18 cellular contexts compared by ENCODE assay signal in the genomic region with DNA sequence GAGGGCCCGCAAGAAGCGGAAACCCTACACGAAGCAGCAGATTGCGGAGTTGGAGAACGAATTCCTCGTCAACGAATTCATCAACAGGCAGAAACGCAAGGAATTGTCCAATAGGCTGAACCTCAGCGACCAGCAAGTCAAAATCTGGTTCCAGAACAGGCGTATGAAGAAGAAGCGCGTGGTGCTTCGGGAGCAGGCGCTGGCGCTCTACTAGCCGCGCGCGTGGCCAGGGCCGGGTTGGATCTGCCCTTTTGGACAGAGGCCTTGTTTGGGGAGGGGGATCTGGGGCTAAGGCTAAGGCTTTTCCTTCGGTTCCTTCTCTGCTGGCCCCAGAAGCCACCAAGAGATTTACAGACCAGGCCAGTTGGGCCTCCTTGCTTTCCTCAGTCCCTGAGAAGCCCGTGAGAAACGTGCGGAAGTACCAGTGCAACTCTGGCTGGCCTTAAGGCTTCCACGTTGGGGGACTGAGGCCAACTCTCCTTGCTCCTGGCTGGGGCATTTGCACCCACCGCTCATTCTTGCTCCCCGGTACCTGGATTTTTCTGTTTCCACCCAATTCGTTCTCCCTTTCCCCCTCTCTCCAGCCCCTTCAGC. TPM values are rescaled to one million over a fixed set of nuclear protein-coding genes. Genes with fewer than 3 reads are reported as not detected.
A peak's percentile ranks its signal among the peaks of the same experiment; 100 is the strongest.
DNase-seq lines count a peak whose midpoint lies in the region; ATAC-seq and TF ChIP-seq lines count a peak whose summit lies in the region.
"Had no signal": no experiment of that assay in that cellular context is flagged by ENCODE, and none has a peak within 500 bp of the region (broad histone marks: within the 10 kb centered on the region; RNA-seq: fewer than 3 reads in every experiment).

No MANE protein-coding gene starts in this region.

- H3K27ac ChIP-seq in SK-N-MC = peak overlapping the region; percentile 84
- H3K27ac ChIP-seq in hepatocyte = peak overlapping the region; percentile 93
- no peak overlapping the region for H3K27ac ChIP-seq in smooth muscle cell (ENCODE audit: low read depth)
- H3K27ac ChIP-seq: HL-60 had no signal

- H4K20me1 ChIP-seq in hepatocyte (ENCODE audit: insufficient read depth, poor library complexity, severe bottlenecking) (no peaks in the 10 kb centered on the region), smooth muscle cell (ENCODE audit: low read depth) (no peaks in the 10 kb centered on the region)

- H3K36me3 ChIP-seq in SK-N-MC (ENCODE audit: insufficient read depth, low read length) (peaks cover 3% of the 10 kb centered on the region), hepatocyte (replicated peaks; ENCODE audit: insufficient read depth, low read depth) (no peaks in the 10 kb centered on the region), smooth muscle cell (ENCODE audit: low read depth) (no peaks in the 10 kb centered on the region)

- H2AFZ ChIP-seq in hepatocyte (no peak overlapping the region), smooth muscle cell (ENCODE audit: low read depth) (no peak overlapping the region)

- WGBS in hepatocyte (ENCODE audit: low lambda C conversion rate, missing lambda C conversion rate) = 17% methylated on average over 28 of the region's 28 CpGs
- WGBS in smooth muscle cell (ENCODE audit: low lambda C conversion rate) = 37% methylated on average over 28 of the region's 28 CpGs

- H3K36me3 Mint-ChIP-seq in activated CD8-positive, alpha-beta memory T cell treated with anti-CD3 and anti-CD28 coated beads, Interleukin-2, amount 10 ng/mL, durations not matched to agents 7 days and 5 days = no peaks in the 10 kb centered on the region
- H3K36me3 Mint-ChIP-seq: CD8-positive, alpha-beta T cell had no signal

- H3K4me3 Mint-ChIP-seq in activated CD8-positive, alpha-beta memory T cell treated with anti-CD3 and anti-CD28 coated beads, Interleukin-2, amount 10 ng/mL, durations not matched to agents 7 days and 5 days = no peak overlapping the region
- H3K4me3 Mint-ChIP-seq: CD8-positive, alpha-beta T cell had no signal

- no peak for TF ChIP-seq CTCF in hepatocyte (IDR thresholded peaks at IDR 0.05; ENCODE audit: poor library complexity)
- TF ChIP-seq CTCF in smooth muscle cell (IDR thresholded peaks at IDR 0.05; ENCODE audit: borderline replicate concordance, insufficient read depth, poor library complexity, severe bottlenecking) = no peak

- CTCF ChIA-PET in activated CD8-positive, alpha-beta memory T cell treated with anti-CD3 and anti-CD28 coated beads, Interleukin-2, amount 10 ng/mL, durations not matched to agents 7 days and 5 days (lab: Charles Lee) = no interaction called here

- H3K27me3 ChIP-seq in hepatocyte (peaks cover 99% of the 10 kb centered on the region), smooth muscle cell (ENCODE audit: low read depth) (peaks cover 96% of the 10 kb centered on the region)

- H3K4me1 ChIP-seq in hepatocyte (ENCODE audit: insufficient read depth) (no peaks in the 10 kb centered on the region), smooth muscle cell (ENCODE audit: low read depth) (no peaks in the 10 kb centered on the region)

- H3K9me3 ChIP-seq in SK-N-MC (ENCODE audit: low read depth, low read length) (no peaks in the 10 kb centered on the region), hepatocyte (ENCODE audit: low read depth) (no peaks in the 10 kb centered on the region), smooth muscle cell (replicated peaks; ENCODE audit: low read depth) (no peaks in the 10 kb centered on the region)

- H3K9me3 Mint-ChIP-seq in activated CD8-positive, alpha-beta memory T cell treated with anti-CD3 and anti-CD28 coated beads, Interleukin-2, amount 10 ng/mL, durations not matched to agents 7 days and 5 days (ENCODE audit: low read depth) = no peaks in the 10 kb centered on the region
- H3K9me3 Mint-ChIP-seq: CD8-positive, alpha-beta T cell had no signal

- H3K9me2 ChIP-seq in hepatocyte (replicated peaks; ENCODE audit: insufficient read depth) = no peaks in the 10 kb centered on the region

- peaks cover 96% of the 10 kb centered on the region for H3K27me3 Mint-ChIP-seq in activated CD8-positive, alpha-beta memory T cell treated with anti-CD3 and anti-CD28 coated beads, Interleukin-2, amount 10 ng/mL, durations not matched to agents 7 days and 5 days

- peak overlapping the region; percentile 91 for H3K4me2 ChIP-seq in hepatocyte
- H3K4me2 ChIP-seq in smooth muscle cell = no peak overlapping the region

- intact Hi-C loops in sciatic nerve (cut with DNase I) = no loop called here

- peaks cover 52% of the 10 kb centered on the region for H3K79me2 ChIP-seq in hepatocyte
- peaks cover 2% of the 10 kb centered on the region for H3K79me2 ChIP-seq in smooth muscle cell (ENCODE audit: low read depth)

- H3K4me3 ChIP-seq in SK-N-MC = peak overlapping the region; percentile 30; the same call in 1 of the 2 replicates
- H3K4me3 ChIP-seq in hepatocyte = peak overlapping the region; percentile 18
- H3K4me3 ChIP-seq in smooth muscle cell = peak overlapping the region; percentile 58

- H3K9ac ChIP-seq in SK-N-MC (ENCODE audit: insufficient read length) = peak overlapping the region; percentile 23
- no peak overlapping the region for H3K9ac ChIP-seq in smooth muscle cell (ENCODE audit: low read depth)

- H3K4me1 Mint-ChIP-seq in activated CD8-positive, alpha-beta memory T cell treated with anti-CD3 and anti-CD28 coated beads, Interleukin-2, amount 10 ng/mL, durations not matched to agents 7 days and 5 days = peaks cover 10% of the 10 kb centered on the region

- peak; percentile 52 for DNase-seq in activated CD8-positive, alpha-beta memory T cell treated with anti-CD3 and anti-CD28 coated beads for 24 hours
- no peak for DNase-seq in activated CD8-positive, alpha-beta memory T cell treated with anti-CD3 and anti-CD28 coated beads, Interleukin-2, amount 10 ng/mL, durations not matched to agents 7 days and 5 days
- DNase-seq in SK-N-MC (ENCODE audit: low read depth, low spot score) (no peak), hepatocyte (ENCODE audit: low spot score) (no peak), smooth muscle cell (lab: John Stamatoyannopoulos, UW; ENCODE audit: unreplicated experiment) (no peak), NCI-H526 (lab: John Stamatoyannopoulos, UW) (no peak), sciatic nerve (ENCODE audit: low spot score) (no peak)
- DNase-seq: 8988T, KBM-7, MV-4-11, NCI-H1417, NCI-H187 treated with DMSO at 0.1 percent for 48 hours, NCI-H69 had no signal

- no peak overlapping the region for H3K27ac Mint-ChIP-seq in activated CD8-positive, alpha-beta memory T cell treated with anti-CD3 and anti-CD28 coated beads, Interleukin-2, amount 10 ng/mL, durations not matched to agents 7 days and 5 days
- H3K27ac Mint-ChIP-seq: CD8-positive, alpha-beta T cell had no signal

- H3F3A ChIP-seq in smooth muscle cell (ENCODE audit: low read depth) = peaks cover 3% of the 10 kb centered on the region

- no peak for ATAC-seq in activated CD8-positive, alpha-beta memory T cell treated with anti-CD3 and anti-CD28 coated beads, Interleukin-2, amount 10 ng/mL, durations not matched to agents 7 days and 5 days
- ATAC-seq in HG03432 (IDR thresholded peaks at IDR 0.05; ENCODE audit: unreplicated experiment) (no peak), sciatic nerve (no peak)
- ATAC-seq: CD8-positive, alpha-beta T cell; HCT116 had no signal

RNA-seq across cellular contexts. Expression of gene HOXD12, which starts 1.0 kb away (rescaled TPM):
- total RNA-seq in activated CD8-positive, alpha-beta memory T cell treated with anti-CD3 and anti-CD28 coated beads, Interleukin-2, amount 10 ng/mL, durations not matched to agents 7 days and 5 days = not detected
- total RNA-seq in hepatocyte (17.9 and 29.0 TPM in 2 replicates), smooth muscle cell (0.54 TPM in 1 of 2 replicates, not detected in the other), sciatic nerve (not detected)
- polyA plus RNA-seq in hepatocyte (3.1 and 3.3 TPM in 2 replicates), smooth muscle cell (not detected in 2 replicates)
- total RNA-seq: CD8-positive, alpha-beta T cell had no signal
- polyA plus RNA-seq: BJ had no signal

RNA-seq across cellular contexts. Expression of gene HOXD11, which starts 6.4 kb away (rescaled TPM):
- not detected for total RNA-seq in activated CD8-positive, alpha-beta memory T cell treated with anti-CD3 and anti-CD28 coated beads, Interleukin-2, amount 10 ng/mL, durations not matched to agents 7 days and 5 days
- total RNA-seq in hepatocyte (5.7 and 6.3 TPM in 2 replicates), smooth muscle cell (4.4 and 9.8 TPM in 2 replicates), sciatic nerve (0.40 TPM)
- polyA plus RNA-seq in hepatocyte (9.9 and 11.5 TPM in 2 replicates), smooth muscle cell (7.9 and 9.0 TPM in 2 replicates)
- total RNA-seq: CD8-positive, alpha-beta T cell had no signal

RNA-seq across cellular contexts. Expression of gene HOXD13, which starts 8.1 kb away (rescaled TPM):
- total RNA-seq in activated CD8-positive, alpha-beta memory T cell treated with anti-CD3 and anti-CD28 coated beads, Interleukin-2, amount 10 ng/mL, durations not matched to agents 7 days and 5 days = not detected
- total RNA-seq in hepatocyte (33.9 and 37.2 TPM in 2 replicates), smooth muscle cell (0.31 and 1.9 TPM in 2 replicates), sciatic nerve (not detected)
- polyA plus RNA-seq in hepatocyte (19.3 and 24.7 TPM in 2 replicates), smooth muscle cell (0.45 and 1.9 TPM in 2 replicates)
- total RNA-seq: CD8-positive, alpha-beta T cell had no signal

RNA-seq across cellular contexts. Expression of gene HOXD10, which starts 15.9 kb away (rescaled TPM):
- total RNA-seq in activated CD8-positive, alpha-beta memory T cell treated with anti-CD3 and anti-CD28 coated beads, Interleukin-2, amount 10 ng/mL, durations not matched to agents 7 days and 5 days = not detected
- 8.5 and 11.7 TPM in 2 replicates for total RNA-seq in hepatocyte
- polyA plus RNA-seq in hepatocyte = 5.1 and 9.9 TPM in 2 replicates
- total RNA-seq in smooth muscle cell = 6.7 and 9.9 TPM in 2 replicates
- polyA plus RNA-seq in smooth muscle cell = 10.6 and 11.4 TPM in 2 replicates
- total RNA-seq in sciatic nerve = 1.9 TPM
- total RNA-seq: CD8-positive, alpha-beta T cell had no signal

RNA-seq across cellular contexts. Expression of gene EVX2, which starts 16.9 kb away (rescaled TPM):
- total RNA-seq in activated CD8-positive, alpha-beta memory T cell treated with anti-CD3 and anti-CD28 coated beads, Interleukin-2, amount 10 ng/mL, durations not matched to agents 7 days and 5 days = not detected
- total RNA-seq in hepatocyte (3.5 and 3.7 TPM in 2 replicates), smooth muscle cell (0.04 TPM in 1 of 2 replicates, not detected in the other), sciatic nerve (not detected)
- polyA plus RNA-seq in hepatocyte (1.3 and 1.7 TPM in 2 replicates), smooth muscle cell (not detected in 2 replicates)
- total RNA-seq: CD8-positive, alpha-beta T cell had no signal
- polyA plus RNA-seq: BJ had no signal

Comparison
In these comparisons a context has a peak if more than half of its experiments do, and no peak if none do; other contexts are left out.
1. RNA of gene HOXD12, which starts 1.0 kb away (total RNA-seq): 17.9 to 29.0 TPM in hepatocyte; not detected in activated CD8-positive, alpha-beta memory T cell treated with anti-CD3 and anti-CD28 coated beads, Interleukin-2, amount 10 ng/mL, durations not matched to agents 7 days and 5 days, 0.54 TPM in smooth muscle cell and not detected in sciatic nerve (single experiment); every median in the first group is over 10 times any median in the second.
2. RNA of gene HOXD13, which starts 8.1 kb away (total RNA-seq): 33.9 to 37.2 TPM in hepatocyte; 0.31 to 1.9 TPM in smooth muscle cell, not detected in activated CD8-positive, alpha-beta memory T cell treated with anti-CD3 and anti-CD28 coated beads, Interleukin-2, amount 10 ng/mL, durations not matched to agents 7 days and 5 days and not detected in sciatic nerve (single experiment); every median in the first group is over 10 times any median in the second.
3. Peak in every context shown above with its lines, with median percentiles within 50 percentile points of each other: H3K4me3 ChIP-seq.